ENCODE assay signal across 8 cellular contexts in genomic region chr3:71226565-71227281, GRCh38.
DNase-seq lines count a peak whose midpoint lies in the region; ATAC-seq lines count a peak whose summit lies in the region.

No MANE protein-coding gene starts in this region.

- H3K4me3 ChIP-seq in skeletal muscle satellite cell (ENCODE audit: low read length): peak overlapping the region; percentile 31

- no peaks in the 10 kb centered on the region for H3K27me3 ChIP-seq in skeletal muscle satellite cell (ENCODE audit: control insufficient read depth, insufficient read depth, low read length)

- H3K9ac ChIP-seq in skeletal muscle satellite cell (ENCODE audit: low read depth, low read length): peak overlapping the region; percentile 9

- DNase-seq in activated CD4-positive, alpha-beta T cell treated with anti-CD3 and anti-CD28 coated beads for 48 hours: peak; percentile 94
- DNase-seq in effector memory CD8-positive, alpha-beta T cell: peak; percentile 69 to 80 (median 73)
- DNase-seq in SW 1271 (lab: John Stamatoyannopoulos, UW): no peak
- no peak for DNase-seq in dedifferentiated amniotic fluid mesenchymal stem cell (ENCODE audit: extremely low spot score)
- DNase-seq in hippocampal formation (lab: John Stamatoyannopoulos, UW): no peak

- H3K36me3 Mint-ChIP-seq in effector memory CD8-positive, alpha-beta T cell (ENCODE audit: insufficient read depth): peaks cover 9% of the 10 kb centered on the region

- H3K36me3 ChIP-seq in skeletal muscle satellite cell (ENCODE audit: insufficient read depth, low read length): no peaks in the 10 kb centered on the region

- ATAC-seq in GM18861 (IDR thresholded peaks at IDR 0.05; ENCODE audit: unreplicated experiment): peak; percentile 81
- ATAC-seq in HG03039 (IDR thresholded peaks at IDR 0.05; ENCODE audit: unreplicated experiment): peak; percentile 89
- ATAC-seq in effector memory CD8-positive, alpha-beta T cell (replicated peaks): peak; percentile 86

- H3K4me1 ChIP-seq in skeletal muscle satellite cell (ENCODE audit: control insufficient read depth, insufficient read depth, low read length): peaks cover 16% of the 10 kb centered on the region

- H3K4me2 ChIP-seq in skeletal muscle satellite cell (ENCODE audit: low read length): peak overlapping the region; percentile 57

- no peaks in the 10 kb centered on the region for H3K9me3 ChIP-seq in skeletal muscle satellite cell (replicated peaks; ENCODE audit: low read length)

- H3K27ac Mint-ChIP-seq in effector memory CD8-positive, alpha-beta T cell: peak overlapping the region; percentile 68 to 93

- H3K27me3 Mint-ChIP-seq in effector memory CD8-positive, alpha-beta T cell: no peaks in the 10 kb centered on the region

- peaks cover 19 to 33% of the 10 kb centered on the region in 2 donors for H3K4me1 Mint-ChIP-seq in effector memory CD8-positive, alpha-beta T cell (ENCODE audit: low read depth in 2 of 2)

- peak overlapping the region; percentile 59 to 89 for H3K4me3 Mint-ChIP-seq in effector memory CD8-positive, alpha-beta T cell

- peaks cover 0 to 1% of the 10 kb centered on the region in 2 donors for H3K9me3 Mint-ChIP-seq in effector memory CD8-positive, alpha-beta T cell

Comparison
In these comparisons a context has a peak if more than half of its experiments do, and no peak if none do; other contexts are left out.
1. DNase-seq: peak in activated CD4-positive, alpha-beta T cell treated with anti-CD3 and anti-CD28 coated beads for 48 hours (single experiment) and effector memory CD8-positive, alpha-beta T cell (3 of 3); none in SW 1271 (0 of 2), dedifferentiated amniotic fluid mesenchymal stem cell (single experiment) and hippocampal formation (0 of 2).
2. Peak in every context shown above with its lines, with median percentiles within 50 percentile points of each other: ATAC-seq.